24 cellular contexts compared by ENCODE assay signal in genomic region chr2:3529316-3530025, GRCh38.
"Had no signal": no experiment of that assay in that cellular context is flagged by ENCODE, and none has a peak within 500 bp of the region (broad histone marks: within the 10 kb centered on the region; RNA-seq: fewer than 3 reads in every experiment).

No MANE protein-coding gene starts in this region.

- H3K4me3 Mint-ChIP-seq: central memory CD8-positive, alpha-beta T cell; nephron progenitor cell; stimulated activated effector memory CD8-positive, alpha-beta T cell treated with anti-CD3 and anti-CD28 coated beads, Interleukin-12 subunit alpha, Interleukin-12 subunit beta, amount 100 ng/mL, for 72 hours had no signal

- DNase-seq: colonic mucosa; dermis blood vessel endothelial cell; effector memory CD4-positive, alpha-beta T cell; esophagus squamous epithelium; foreskin melanocyte; glutamatergic neuron; heart right ventricle; hippocampal formation; naive thymus-derived CD8-positive, alpha-beta T cell; nephron progenitor cell; stimulated activated CD4-positive, alpha-beta T cell treated with anti-CD3 and anti-CD28 coated beads, Interleukin-12 subunit alpha, Interleukin-12 subunit beta, amount 100 ng/mL, for 4 hours; stimulated activated CD4-positive, alpha-beta T cell treated with anti-CD3 and anti-CD28 coated beads, Interleukin-1b, Interleukin-23, amount 100 ng/mL, for 48 hours; stimulated activated CD4-positive, alpha-beta T cell treated with anti-CD3 and anti-CD28 coated beads, Interleukin-4, amount 100 ng/mL, for 24 hours; stimulated activated naive CD4-positive, alpha-beta T cell treated with Interleukin-2 at 50 U/mL for 16 hours; stomach; thyroid gland had no signal

- H3K27me3 Mint-ChIP-seq: central memory CD8-positive, alpha-beta T cell; naive thymus-derived CD8-positive, alpha-beta T cell; progenitor cell of endocrine pancreas had no signal

- ATAC-seq: heart right ventricle; naive thymus-derived CD8-positive, alpha-beta T cell; sciatic nerve; stimulated activated effector memory CD8-positive, alpha-beta T cell treated with anti-CD3 and anti-CD28 coated beads, Interleukin-12 subunit alpha, Interleukin-12 subunit beta, amount 100 ng/mL, for 72 hours had no signal

- H3K36me3 ChIP-seq: colonic mucosa, neutrophil, thyroid gland had no signal

- H3K36me3 Mint-ChIP-seq: stimulated activated effector memory CD8-positive, alpha-beta T cell treated with anti-CD3 and anti-CD28 coated beads, Interleukin-12 subunit alpha, Interleukin-12 subunit beta, amount 100 ng/mL, for 72 hours had no signal

- H2AFZ ChIP-seq: parathyroid adenoma had no signal

- H3K9me3 ChIP-seq: colonic mucosa, esophagus squamous epithelium, heart right ventricle, neutrophil, stomach, thyroid gland, upper lobe of left lung had no signal

- H3K4me3 ChIP-seq: colonic mucosa, esophagus squamous epithelium, heart right ventricle, smooth muscle cell, stomach, thyroid gland, upper lobe of left lung had no signal

- H3K79me2 ChIP-seq: parathyroid adenoma had no signal

- H3K4me1 ChIP-seq: colonic mucosa had no signal

- H3K27ac Mint-ChIP-seq: nephron progenitor cell; progenitor cell of endocrine pancreas; stimulated activated effector memory CD8-positive, alpha-beta T cell treated with anti-CD3 and anti-CD28 coated beads, Interleukin-12 subunit alpha, Interleukin-12 subunit beta, amount 100 ng/mL, for 72 hours had no signal

- H3K9me3 Mint-ChIP-seq: central memory CD8-positive, alpha-beta T cell; naive thymus-derived CD8-positive, alpha-beta T cell; nephron progenitor cell; stimulated activated effector memory CD8-positive, alpha-beta T cell treated with anti-CD3 and anti-CD28 coated beads, Interleukin-12 subunit alpha, Interleukin-12 subunit beta, amount 100 ng/mL, for 72 hours had no signal

- H3K9ac ChIP-seq: parathyroid adenoma had no signal

- H3K27ac ChIP-seq: colonic mucosa, esophagus squamous epithelium, heart right ventricle, neutrophil, parathyroid adenoma, stomach, thyroid gland, upper lobe of left lung had no signal

- H3K27me3 ChIP-seq: colonic mucosa, esophagus squamous epithelium, heart right ventricle, neutrophil, stomach, thyroid gland, upper lobe of left lung had no signal

- H3K4me1 Mint-ChIP-seq: central memory CD8-positive, alpha-beta T cell; stimulated activated effector memory CD8-positive, alpha-beta T cell treated with anti-CD3 and anti-CD28 coated beads, Interleukin-12 subunit alpha, Interleukin-12 subunit beta, amount 100 ng/mL, for 72 hours had no signal

- H3K4me2 ChIP-seq: smooth muscle cell had no signal
